10 cellular contexts compared by ENCODE assay signal in genomic region chr2:147663153-147663961, GRCh38.
DNase-seq lines count a peak whose midpoint lies in the region; ATAC-seq and TF ChIP-seq lines count a peak whose summit lies in the region.
"Had no signal": no experiment of that assay in that cellular context is flagged by ENCODE, and none has a peak within 500 bp of the region (broad histone marks: within the 10 kb centered on the region; RNA-seq: fewer than 3 reads in every experiment).

No MANE protein-coding gene starts in this region.

- ATAC-seq in GM18907 (IDR thresholded peaks at IDR 0.05; ENCODE audit: unreplicated experiment) = peak; percentile 88
- peak; percentile 94 for ATAC-seq in GM21737 (IDR thresholded peaks at IDR 0.05; ENCODE audit: unreplicated experiment)
- peak; percentile 90 for ATAC-seq in HG03558 (IDR thresholded peaks at IDR 0.05; ENCODE audit: extremely low read depth, unreplicated experiment)
- peak; percentile 85 to 90 for ATAC-seq in naive thymus-derived CD8-positive, alpha-beta T cell

- no peaks in the 10 kb centered on the region for H3K36me3 Mint-ChIP-seq in naive thymus-derived CD8-positive, alpha-beta T cell
- H3K36me3 Mint-ChIP-seq: mesothelial cell of epicardium had no signal

- H3K27me3 Mint-ChIP-seq in naive thymus-derived CD8-positive, alpha-beta T cell = no peaks in the 10 kb centered on the region

- TF ChIP-seq POLR2A in erythroblast (IDR thresholded peaks at IDR 0.05; ENCODE audit: low read length) = no peak

- H3K9me3 Mint-ChIP-seq in naive thymus-derived CD8-positive, alpha-beta T cell = peaks cover 0 to 4% (median 0%) of the 10 kb centered on the region in 9 donors
- H3K9me3 Mint-ChIP-seq: mesothelial cell of epicardium had no signal

- peak overlapping the region; percentile 41 to 97 (median 84) for H3K27ac Mint-ChIP-seq in naive thymus-derived CD8-positive, alpha-beta T cell
- H3K27ac Mint-ChIP-seq: mesothelial cell of epicardium had no signal

- H3K4me3 Mint-ChIP-seq in naive thymus-derived CD8-positive, alpha-beta T cell = peak overlapping the region; percentile 56 to 87 (median 78)
- H3K4me3 Mint-ChIP-seq: mesothelial cell of epicardium had no signal

- DNase-seq in naive thymus-derived CD8-positive, alpha-beta T cell = peak in 4 of 10 donors; percentile 11 to 56 (median 39)
- DNase-seq in NCI-H1436 treated with DMSO at 0.1 percent for 48 hours (lab: John Stamatoyannopoulos, UW) = no peak
- DNase-seq in stimulated activated CD4-positive, alpha-beta T cell treated with anti-CD3 and anti-CD28 coated beads, Interleukin-4, amount 100 ng/mL, for 4 hours = no peak
- DNase-seq in T-helper 9 cell = no peak
- DNase-seq in erythroblast (lab: John Stamatoyannopoulos, UW) = no peak
- DNase-seq: NCI-H1694 treated with DMSO at 0.1 percent for 48 hours had no signal

- H3K4me1 Mint-ChIP-seq in naive thymus-derived CD8-positive, alpha-beta T cell = peaks cover 12 to 40% (median 21%) of the 10 kb centered on the region in 4 donors
- H3K4me1 Mint-ChIP-seq: mesothelial cell of epicardium had no signal

- POLR2A ChIA-PET in naive thymus-derived CD8-positive, alpha-beta T cell (lab: Charles Lee) = interaction anchor here (0.9 to 1.9 kb wide), 3 partner anchors 73 to 982 kb away, joined by 3 to 4 read pairs (median 3); no protein-coding TSS in a partner anchor
